ENCODE assay signal across 1 cellular context in the genomic region with DNA sequence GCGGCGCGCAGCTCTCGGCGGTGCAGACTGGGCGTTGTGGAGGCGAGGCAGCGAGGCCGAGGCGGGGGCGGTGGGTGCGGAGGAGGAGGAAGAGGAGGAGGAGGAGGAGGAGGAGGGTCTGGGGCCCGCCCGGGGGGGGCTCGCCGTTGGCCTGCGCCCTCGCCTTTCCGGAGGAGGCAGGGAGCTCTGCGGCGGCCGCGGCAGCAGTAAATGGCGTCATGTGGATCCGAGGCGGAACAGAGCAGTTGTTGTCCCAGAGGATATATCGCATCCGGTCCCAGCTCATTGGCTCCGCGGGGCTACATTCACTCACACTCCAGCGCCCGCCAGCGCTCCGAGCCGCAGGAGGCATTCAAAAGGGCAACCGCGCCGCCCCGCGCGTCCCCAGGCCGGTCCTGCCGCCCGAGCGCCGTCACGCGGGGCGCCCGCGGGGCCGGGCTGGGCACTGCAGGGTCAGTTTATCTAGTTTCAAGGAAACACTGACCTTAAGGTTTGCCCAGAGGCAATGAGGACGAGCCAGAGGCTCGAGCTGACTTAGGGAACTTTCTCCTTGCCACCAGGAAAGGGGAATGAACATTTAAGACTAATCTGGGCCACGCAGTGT.
TF ChIP-seq lines count a peak whose summit lies in the region.

A gene with protein sequence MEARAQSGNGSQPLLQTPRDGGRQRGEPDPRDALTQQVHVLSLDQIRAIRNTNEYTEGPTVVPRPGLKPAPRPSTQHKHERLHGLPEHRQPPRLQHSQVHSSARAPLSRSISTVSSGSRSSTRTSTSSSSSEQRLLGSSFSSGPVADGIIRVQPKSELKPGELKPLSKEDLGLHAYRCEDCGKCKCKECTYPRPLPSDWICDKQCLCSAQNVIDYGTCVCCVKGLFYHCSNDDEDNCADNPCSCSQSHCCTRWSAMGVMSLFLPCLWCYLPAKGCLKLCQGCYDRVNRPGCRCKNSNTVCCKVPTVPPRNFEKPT (minus strand): TSS at position 29 of the 604 bp plus-strand sequence. CDS start 3,421 bp downstream, outside the sequence.

TF ChIP-seq in HEK293, 187 proteins besides CTCF, POLR2A, EP300 and RAD21 (continued from another document):
- TF ChIP-seq, protein P1, sequence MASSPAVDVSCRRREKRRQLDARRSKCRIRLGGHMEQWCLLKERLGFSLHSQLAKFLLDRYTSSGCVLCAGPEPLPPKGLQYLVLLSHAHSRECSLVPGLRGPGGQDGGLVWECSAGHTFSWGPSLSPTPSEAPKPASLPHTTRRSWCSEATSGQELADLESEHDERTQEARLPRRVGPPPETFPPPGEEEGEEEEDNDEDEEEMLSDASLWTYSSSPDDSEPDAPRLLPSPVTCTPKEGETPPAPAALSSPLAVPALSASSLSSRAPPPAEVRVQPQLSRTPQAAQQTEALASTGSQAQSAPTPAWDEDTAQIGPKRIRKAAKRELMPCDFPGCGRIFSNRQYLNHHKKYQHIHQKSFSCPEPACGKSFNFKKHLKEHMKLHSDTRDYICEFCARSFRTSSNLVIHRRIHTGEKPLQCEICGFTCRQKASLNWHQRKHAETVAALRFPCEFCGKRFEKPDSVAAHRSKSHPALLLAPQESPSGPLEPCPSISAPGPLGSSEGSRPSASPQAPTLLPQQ (tag by site-specific recombination; IDR thresholded peaks at IDR 0.05): peak; percentile 79
- TF ChIP-seq ZNF16 (tag by site-specific recombination; IDR thresholded peaks at IDR 0.05; ENCODE audit: low read depth): no peak
- TF ChIP-seq KLF9 (tag by site-specific recombination; IDR thresholded peaks at IDR 0.05; ENCODE audit: low read depth): peak; percentile 58; the same call in 1 of the 2 replicates
- TF ChIP-seq ZNF211 (tag by site-specific recombination; IDR thresholded peaks at IDR 0.05; ENCODE audit: low read depth): no peak
- no peak for TF ChIP-seq ZNF548 (tag by site-specific recombination; IDR thresholded peaks at IDR 0.05)
- no peak for TF ChIP-seq ZNF707 (tag by site-specific recombination; IDR thresholded peaks at IDR 0.05)
- TF ChIP-seq ZXDB (tag by site-specific recombination; IDR thresholded peaks at IDR 0.05): peak; percentile 61
- no peak for TF ChIP-seq ZNF473 (tag by site-specific recombination; IDR thresholded peaks at IDR 0.05)
- no peak for TF ChIP-seq ZNF138 (tag by site-specific recombination; IDR thresholded peaks at IDR 0.05; ENCODE audit: borderline replicate concordance)
- peak; percentile 97 for TF ChIP-seq ZNF513 (tag by site-specific recombination; IDR thresholded peaks at IDR 0.05)
- no peak for TF ChIP-seq ZSCAN18 (tag by site-specific recombination; IDR thresholded peaks at IDR 0.05)
- TF ChIP-seq ZBTB17 (tag by site-specific recombination; IDR thresholded peaks at IDR 0.05): no peak
- TF ChIP-seq ZNF571 (tag by site-specific recombination; IDR thresholded peaks at IDR 0.05): no peak
- TF ChIP-seq ZNF660 (tag by site-specific recombination; IDR thresholded peaks at IDR 0.05): peak; percentile 84; the same call in 1 of the 2 replicates
- 0 out of 2 replicates have a peak, but pooled peaks have one; percentile 21 for TF ChIP-seq INSM2 (tag by site-specific recombination; IDR thresholded peaks at IDR 0.05)
- no peak; the same call in 1 of the 2 replicates for TF ChIP-seq GLI4 (tag by site-specific recombination; IDR thresholded peaks at IDR 0.05)
- no peak for TF ChIP-seq ZNF146 (tag by site-specific recombination; IDR thresholded peaks at IDR 0.05)
- TF ChIP-seq ZNF510 (tag by site-specific recombination; IDR thresholded peaks at IDR 0.05; ENCODE audit: insufficient replicate concordance): no peak
- TF ChIP-seq ZSCAN30 (tag by site-specific recombination; IDR thresholded peaks at IDR 0.05): peak; percentile 77; the same call in 1 of the 2 replicates
- TF ChIP-seq ZNF10 (tag by site-specific recombination; IDR thresholded peaks at IDR 0.05): no peak
- no peak for TF ChIP-seq ZNF23 (tag by site-specific recombination; IDR thresholded peaks at IDR 0.05; ENCODE audit: borderline replicate concordance)
- TF ChIP-seq ZNF112 (tag by site-specific recombination; IDR thresholded peaks at IDR 0.05): no peak
- TF ChIP-seq PATZ1 (tag by site-specific recombination; IDR thresholded peaks at IDR 0.05): peak; percentile 94
- no peak for TF ChIP-seq ZBTB1 (tag by site-specific recombination; IDR thresholded peaks at IDR 0.05)
- TF ChIP-seq ZNF621 (tag by site-specific recombination; IDR thresholded peaks at IDR 0.05): no peak
- TF ChIP-seq, protein P2, sequence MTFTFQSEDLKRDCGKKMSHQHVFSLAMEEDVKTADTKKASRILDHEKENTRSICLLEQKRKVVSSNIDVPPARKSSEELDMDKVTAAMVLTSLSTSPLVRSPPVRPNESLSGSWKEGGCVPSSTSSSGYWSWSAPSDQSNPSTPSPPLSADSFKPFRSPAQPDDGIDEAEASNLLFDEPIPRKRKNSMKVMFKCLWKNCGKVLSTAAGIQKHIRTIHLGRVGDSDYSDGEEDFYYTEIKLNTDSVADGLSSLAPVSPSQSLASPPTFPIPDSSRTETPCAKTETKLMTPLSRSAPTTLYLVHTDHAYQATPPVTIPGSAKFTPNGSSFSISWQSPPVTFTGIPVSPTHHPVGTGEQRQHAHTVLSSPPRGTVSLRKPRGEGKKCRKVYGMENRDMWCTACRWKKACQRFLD (tag by site-specific recombination; IDR thresholded peaks at IDR 0.05): no peak
